13 cellular contexts compared by ENCODE assay signal in genomic region chr9:110767559-110768063, GRCh38.
A peak's percentile ranks its signal among the peaks of the same experiment; 100 is the strongest.
DNase-seq lines count a peak whose midpoint lies in the region; ATAC-seq and TF ChIP-seq lines count a peak whose summit lies in the region.
"Had no signal": no experiment of that assay in that cellular context is flagged by ENCODE, and none has a peak within 500 bp of the region (broad histone marks: within the 10 kb centered on the region; RNA-seq: fewer than 3 reads in every experiment).

No MANE protein-coding gene starts in this region.

- WGBS in suprapubic skin = 50% methylated on average over 6 of the region's 6 CpGs

- ATAC-seq in GM23338 (no peak), HG03460 (IDR thresholded peaks at IDR 0.05; ENCODE audit: unreplicated experiment) (no peak)
- ATAC-seq: effector memory CD8-positive, alpha-beta T cell had no signal

- H3K9ac ChIP-seq in Karpas-422 (ENCODE audit: low read length) = no peak overlapping the region

- no peak for TF ChIP-seq CTCF in GM23338 (conservative IDR thresholded peaks at IDR 0.05; ENCODE audit: low read depth in 2 of 2)
- TF ChIP-seq CTCF in choroid plexus epithelial cell (conservative IDR thresholded peaks at IDR 0.05; ENCODE audit: low read depth, low read length) = no peak
- no peak for TF ChIP-seq CTCF in suprapubic skin (IDR thresholded peaks at IDR 0.05)

- H3K4me1 ChIP-seq in GM23338 (ENCODE audit: insufficient read depth) (no peaks in the 10 kb centered on the region), suprapubic skin (no peaks in the 10 kb centered on the region), Karpas-422 (ENCODE audit: low read length) (no peaks in the 10 kb centered on the region)

- H3K9me2 ChIP-seq in GM23338 (ENCODE audit: insufficient read depth) (no peaks in the 10 kb centered on the region), Karpas-422 (replicated peaks; ENCODE audit: insufficient read depth, low read length) (no peaks in the 10 kb centered on the region)

- H3K27me3 Mint-ChIP-seq in GM23338 (ENCODE audit: insufficient read depth, low read depth, poor library complexity) = no peaks in the 10 kb centered on the region
- H3K27me3 Mint-ChIP-seq: activated naive CD8-positive, alpha-beta T cell treated with anti-CD3 and anti-CD28 coated beads, Interleukin-2, amount 10 ng/mL, durations not matched to agents 7 days and 5 days; effector memory CD8-positive, alpha-beta T cell had no signal

- TF ChIP-seq POLR2A in suprapubic skin (IDR thresholded peaks at IDR 0.05) = no peak

- H2AFZ ChIP-seq in GM23338 = peak overlapping the region; percentile 63; the same call in 1 of the 2 replicates
- no peak overlapping the region for H2AFZ ChIP-seq in Karpas-422 (ENCODE audit: low read length)

- H3K4me1 Mint-ChIP-seq in GM23338 = no peaks in the 10 kb centered on the region
- H3K4me1 Mint-ChIP-seq: activated naive CD8-positive, alpha-beta T cell treated with anti-CD3 and anti-CD28 coated beads, Interleukin-2, amount 10 ng/mL, durations not matched to agents 7 days and 5 days had no signal

- H3K9me3 ChIP-seq in suprapubic skin = no peaks in the 10 kb centered on the region
- no peaks in the 10 kb centered on the region for H3K9me3 ChIP-seq in Karpas-422 (ENCODE audit: low read length)

- DNase-seq in GM23338 (ENCODE audit: low spot score) (no peak), choroid plexus epithelial cell (ENCODE audit: low read depth) (peak; percentile 98), iris pigment epithelial cell (ENCODE audit: low read depth) (peak; percentile 91), substantia nigra (lab: John Stamatoyannopoulos, UW) (peak in 29 of 49 donors; percentile 1 to 35 (median 12)), COLO829 (ENCODE audit: low spot score) (no peak), suprapubic skin (ENCODE audit: low spot score in 2 of 2) (no peak), Karpas-422 (no peak)
- DNase-seq: activated naive CD8-positive, alpha-beta T cell treated with anti-CD3 and anti-CD28 coated beads, Interleukin-2, amount 10 ng/mL, durations not matched to agents 7 days and 5 days; effector memory CD8-positive, alpha-beta T cell; GOT3; NCI-H187 treated with DMSO at 0.1 percent for 48 hours had no signal

- H3K27me3 ChIP-seq in GM23338 (ENCODE audit: insufficient read depth) (no peaks in the 10 kb centered on the region), suprapubic skin (no peaks in the 10 kb centered on the region), Karpas-422 (ENCODE audit: low read length) (no peaks in the 10 kb centered on the region)

- H3K27ac ChIP-seq in GM23338 (ENCODE audit: low read depth) (no peak overlapping the region), substantia nigra (ENCODE audit: low read depth, low read length, poor library complexity, severe bottlenecking) (peak overlapping the region; percentile 93), suprapubic skin (no peak overlapping the region), Karpas-422 (ENCODE audit: low read length) (no peak overlapping the region)

- H3K36me3 ChIP-seq in GM23338 (ENCODE audit: insufficient read depth) (no peaks in the 10 kb centered on the region), suprapubic skin (no peaks in the 10 kb centered on the region), Karpas-422 (ENCODE audit: insufficient read depth, low read length) (no peaks in the 10 kb centered on the region)

- H4K20me1 ChIP-seq in GM23338 (replicated peaks; ENCODE audit: insufficient read depth) = no peaks in the 10 kb centered on the region
- H4K20me1 ChIP-seq in Karpas-422 (ENCODE audit: insufficient read depth, low read depth, low read length) = no peaks in the 10 kb centered on the region

- H3K4me2 ChIP-seq in GM23338 (no peak overlapping the region), Karpas-422 (ENCODE audit: low read depth, low read length, poor library complexity, severe bottlenecking) (no peak overlapping the region)

- no peaks in the 10 kb centered on the region for H3F3A ChIP-seq in GM23338 (replicated peaks; ENCODE audit: low read depth)

- H3K4me3 ChIP-seq in GM23338 = no peak overlapping the region
- no peak overlapping the region for H3K4me3 ChIP-seq in choroid plexus epithelial cell (ENCODE audit: low read depth, low read length)
- H3K4me3 ChIP-seq in suprapubic skin = no peak overlapping the region
- H3K4me3 ChIP-seq in Karpas-422 (ENCODE audit: low read length) = no peak overlapping the region

- TF ChIP-seq EP300 in suprapubic skin (IDR thresholded peaks at IDR 0.05) = no peak

- no peaks in the 10 kb centered on the region for H3K9me3 Mint-ChIP-seq in GM23338
- H3K9me3 Mint-ChIP-seq: activated naive CD8-positive, alpha-beta T cell treated with anti-CD3 and anti-CD28 coated beads, Interleukin-2, amount 10 ng/mL, durations not matched to agents 7 days and 5 days; T-helper 2 cell treated with Interferon-gamma antibody and Interleukin-4, amounts not matched to agents 5 μg/mL and 100 μg/mL, for 36 hours had no signal

- H3K79me2 ChIP-seq in GM23338 (replicated peaks; ENCODE audit: insufficient read depth) (no peaks in the 10 kb centered on the region), Karpas-422 (ENCODE audit: low read length) (no peaks in the 10 kb centered on the region)

- H3K4me3 Mint-ChIP-seq in GM23338 = no peak overlapping the region
- H3K4me3 Mint-ChIP-seq: activated naive CD8-positive, alpha-beta T cell treated with anti-CD3 and anti-CD28 coated beads, Interleukin-2, amount 10 ng/mL, durations not matched to agents 7 days and 5 days; effector memory CD8-positive, alpha-beta T cell; T-helper 2 cell treated with Interferon-gamma antibody and Interleukin-4, amounts not matched to agents 5 μg/mL and 100 μg/mL, for 36 hours had no signal

- H3K27ac Mint-ChIP-seq in GM23338 = no peak overlapping the region
- H3K27ac Mint-ChIP-seq: activated naive CD8-positive, alpha-beta T cell treated with anti-CD3 and anti-CD28 coated beads, Interleukin-2, amount 10 ng/mL, durations not matched to agents 7 days and 5 days; effector memory CD8-positive, alpha-beta T cell; T-helper 2 cell treated with Interferon-gamma antibody and Interleukin-4, amounts not matched to agents 5 μg/mL and 100 μg/mL, for 36 hours had no signal

- H3K36me3 Mint-ChIP-seq in GM23338 (ENCODE audit: low read depth) = no peaks in the 10 kb centered on the region
- H3K36me3 Mint-ChIP-seq: activated naive CD8-positive, alpha-beta T cell treated with anti-CD3 and anti-CD28 coated beads, Interleukin-2, amount 10 ng/mL, durations not matched to agents 7 days and 5 days had no signal

TF ChIP-seq in GM23338, 12 proteins besides CTCF, POLR2A, EP300 and RAD21 (continues in another document):
- TF ChIP-seq NANOG (IDR thresholded peaks at IDR 0.05; ENCODE audit: borderline replicate concordance) (no peak), ZNF114 (CRISPR knock-in tag; IDR thresholded peaks at IDR 0.05) (no peak), JUNB (IDR thresholded peaks at IDR 0.05; ENCODE audit: unreplicated experiment) (no peak), STAT1 (IDR thresholded peaks at IDR 0.05; ENCODE audit: unreplicated experiment) (no peak), ETS1 (IDR thresholded peaks at IDR 0.05) (no peak), ZNF331 (CRISPR knock-in tag; IDR thresholded peaks at IDR 0.05; ENCODE audit: low read depth) (no peak), EZH2phosphoT487 (IDR thresholded peaks at IDR 0.05; ENCODE audit: unreplicated experiment) (no peak), CREB1 (CRISPR knock-in tag; IDR thresholded peaks at IDR 0.05; ENCODE audit: low read depth) (no peak), POLR2AphosphoS5 (IDR thresholded peaks at IDR 0.05; ENCODE audit: low read depth) (no peak), REST (IDR thresholded peaks at IDR 0.05; ENCODE audit: unreplicated experiment) (no peak)

Comparison
In these comparisons a context has a peak if more than half of its experiments do, and no peak if none do; other contexts are left out.
1. DNase-seq: peak in choroid plexus epithelial cell (single experiment), iris pigment epithelial cell (single experiment) and substantia nigra (29 of 49); none in GM23338 (single experiment), COLO829 (single experiment), suprapubic skin (0 of 2) and Karpas-422 (single experiment).